In genomic region chr1:9866836-9867235, GRCh38 we compare ENCODE assay signal across 14 cellular contexts. TPM values are rescaled to one million over a fixed set of nuclear protein-coding genes. Genes with fewer than 3 reads are reported as not detected.
DNase-seq lines count a peak whose midpoint lies in the region; ATAC-seq and TF ChIP-seq lines count a peak whose summit lies in the region.
"Had no signal": no experiment of that assay in that cellular context is flagged by ENCODE, and none has a peak within 500 bp of the region (broad histone marks: within the 10 kb centered on the region; RNA-seq: fewer than 3 reads in every experiment).

No MANE protein-coding gene starts in this region.

- no peak overlapping the region for H2BK120ac ChIP-seq in neuronal stem cell (ENCODE audit: low read depth, low read length)

- H3K79me1 ChIP-seq in neuronal stem cell (ENCODE audit: low read depth, low read length) = peaks cover 2% of the 10 kb centered on the region

- peaks cover 3% of the 10 kb centered on the region for H3K4me1 Mint-ChIP-seq in activated naive CD4-positive, alpha-beta T cell treated with anti-CD3 and anti-CD28 coated beads, Interleukin-2, amount 50 U/mL, for 24 hours

- no peak overlapping the region for H3K27ac ChIP-seq in Panc1 (ENCODE audit: low read length)
- H3K27ac ChIP-seq in neuronal stem cell (replicated peaks; ENCODE audit: low read length) = no peak overlapping the region
- H3K27ac ChIP-seq: KMS-11, SJSA1 had no signal

- no peak overlapping the region for H3K18ac ChIP-seq in neuronal stem cell (ENCODE audit: low read length)

- no peak overlapping the region for H2AFZ ChIP-seq in neuronal stem cell (ENCODE audit: low read length)
- H2AFZ ChIP-seq: GM23338 had no signal

- POLR2A ChIA-PET in Panc1 (lab: Charles Lee) = no interaction called here

- no peak for TF ChIP-seq CTCF in Panc1 (IDR thresholded peaks at IDR 0.05)

- no peak overlapping the region for H3K14ac ChIP-seq in neuronal stem cell (ENCODE audit: low read length)

- H3K9me3 ChIP-seq in Panc1 (ENCODE audit: control insufficient read depth, insufficient read depth, low read depth, low read length) = no peaks in the 10 kb centered on the region
- no peaks in the 10 kb centered on the region for H3K9me3 ChIP-seq in neuronal stem cell (replicated peaks in 1 of 2; ENCODE audit: control insufficient read depth in 2 of 2, insufficient read depth in 1 of 2, low read depth in 1 of 2, low read length in 2 of 2)
- H3K9me3 ChIP-seq: A549, SJSA1 had no signal

- H2BK12ac ChIP-seq in neuronal stem cell (ENCODE audit: low read length) = no peak overlapping the region

- H3K9ac ChIP-seq in neuronal stem cell (ENCODE audit: low read depth, low read length, poor library complexity) = peak overlapping the region; percentile 51
- H3K9ac ChIP-seq: KMS-11 had no signal

- H3K4me3 ChIP-seq in Panc1 (ENCODE audit: low read depth in 2 of 2, low read length in 2 of 2) (no peak overlapping the region), neuronal stem cell (ENCODE audit: low read length in 2 of 2) (peak overlapping the region in 1 of 2 donors; percentile 4)
- H3K4me3 ChIP-seq: A549, GM23338, SJSA1 had no signal

- H3K27me3 ChIP-seq in Panc1 (ENCODE audit: control insufficient read depth, insufficient read depth, low read length) (no peaks in the 10 kb centered on the region), neuronal stem cell (ENCODE audit: control insufficient read depth in 3 of 3, insufficient read depth in 3 of 3, low read depth in 1 of 3, low read length in 3 of 3) (no peaks in the 10 kb centered on the region)
- H3K27me3 ChIP-seq: SJSA1 had no signal

- H3K4me2 ChIP-seq in neuronal stem cell (ENCODE audit: insufficient read depth, low read length, poor library complexity, severe bottlenecking) = no peak overlapping the region
- H3K4me2 ChIP-seq: A549, GM23338, KMS-11 had no signal

- no peak overlapping the region for H3K4ac ChIP-seq in neuronal stem cell (ENCODE audit: low read length)

- intact Hi-C loops in Panc1 (cut with micrococcal nuclease; ENCODE audit: unreplicated experiment) = loop anchor here (1.0 to 5.0 kb wide), 2 partner anchors 83 to 240 kb away; no protein-coding TSS in a partner anchor

- H4K8ac ChIP-seq in neuronal stem cell (ENCODE audit: low read depth, low read length) = no peak overlapping the region

- peak overlapping the region; percentile 3 for H3K27ac Mint-ChIP-seq in activated naive CD4-positive, alpha-beta T cell treated with anti-CD3 and anti-CD28 coated beads, Interleukin-2, amount 50 U/mL, for 24 hours
- H3K27ac Mint-ChIP-seq in activated naive CD4-positive, alpha-beta T cell treated with anti-CD3 and anti-CD28 coated beads, Interleukin-2, amount 50 U/mL, for 72 hours = no peak overlapping the region
- H3K27ac Mint-ChIP-seq: CD4-positive, alpha-beta T cell had no signal

- H3K4me1 ChIP-seq in Panc1 (ENCODE audit: control insufficient read depth, insufficient read depth, low read length) = no peaks in the 10 kb centered on the region
- H3K4me1 ChIP-seq in neuronal stem cell (ENCODE audit: control insufficient read depth in 2 of 2, insufficient read depth in 1 of 2, low read depth in 1 of 2, low read length in 2 of 2) = peaks cover 0 to 2% of the 10 kb centered on the region in 2 donors
- H3K4me1 ChIP-seq: A549 had no signal

- H2AK5ac ChIP-seq in neuronal stem cell (ENCODE audit: low read depth, low read length) = peak overlapping the region; percentile 83

- no peaks in the 10 kb centered on the region for H3K27me3 Mint-ChIP-seq in activated naive CD4-positive, alpha-beta T cell treated with anti-CD3 and anti-CD28 coated beads, Interleukin-2, amount 50 U/mL, for 24 hours
- H3K27me3 Mint-ChIP-seq: CD4-positive, alpha-beta T cell had no signal

- no CpG with 5 or more reads among the region's 6 CpGs for WGBS in neuronal stem cell (ENCODE audit: extremely low coverage in 2 of 2, insufficient read length in 2 of 2, insufficient replicate concordance in 1 of 2), 2 donors

- no peak for ATAC-seq in activated naive CD4-positive, alpha-beta T cell treated with anti-CD3 and anti-CD28 coated beads, Interleukin-2, amount 50 U/mL, for 72 hours
- ATAC-seq in Panc1 (0 out of 2 replicates have a peak, but pooled peaks have one; percentile 37), HG03097 (IDR thresholded peaks at IDR 0.05; ENCODE audit: low FRiP score, unreplicated experiment) (no peak), HG02610 (IDR thresholded peaks at IDR 0.05; ENCODE audit: unreplicated experiment) (no peak), HG03196 (IDR thresholded peaks at IDR 0.05; ENCODE audit: unreplicated experiment) (no peak)

- DNase-seq in activated naive CD4-positive, alpha-beta T cell treated with anti-CD3 and anti-CD28 coated beads, Interleukin-2, amount 50 U/mL, for 72 hours (ENCODE audit: low spot score in 2 of 2) = no peak
- DNase-seq in Panc1 (ENCODE audit: low read depth, low spot score) (no peak), cerebellar cortex (ENCODE audit: low spot score) (peak; percentile 70), neuronal stem cell (ENCODE audit: low spot score) (no peak)
- DNase-seq: GF-D8 had no signal

- no TSS peak for BruUV-seq in Panc1 (replicated peaks; lab: Mats Ljungman, UMichigan)

- H4K91ac ChIP-seq in neuronal stem cell (ENCODE audit: low read depth, low read length, poor library complexity) = no peak overlapping the region

- H3K36me3 ChIP-seq in Panc1 (ENCODE audit: control insufficient read depth, insufficient read depth, low read length) (no peaks in the 10 kb centered on the region), neuronal stem cell (replicated peaks in 1 of 2; ENCODE audit: control insufficient read depth in 2 of 2, insufficient read depth in 2 of 2, low read length in 2 of 2) (peaks cover 34 to 35% of the 10 kb centered on the region in 2 donors)

- no peak overlapping the region for H3K4me3 Mint-ChIP-seq in activated naive CD4-positive, alpha-beta T cell treated with anti-CD3 and anti-CD28 coated beads, Interleukin-2, amount 50 U/mL, for 24 hours
- H3K4me3 Mint-ChIP-seq: CD4-positive, alpha-beta T cell; GM23338 had no signal

- no peak overlapping the region for H2BK15ac ChIP-seq in neuronal stem cell (ENCODE audit: low read length)

- H3K36me3 Mint-ChIP-seq in activated naive CD4-positive, alpha-beta T cell treated with anti-CD3 and anti-CD28 coated beads, Interleukin-2, amount 50 U/mL, for 24 hours = no peaks in the 10 kb centered on the region
- H3K36me3 Mint-ChIP-seq in activated naive CD4-positive, alpha-beta T cell treated with anti-CD3 and anti-CD28 coated beads, Interleukin-2, amount 50 U/mL, for 72 hours = no peaks in the 10 kb centered on the region

- no peak overlapping the region for H2BK5ac ChIP-seq in neuronal stem cell (ENCODE audit: low read length)

- in situ Hi-C loops in Panc1 (cut with HindIII; ENCODE audit: low pct_unique_long_range_greater_than_20kb, low sequenced_read_pairs) = no loop called here

- H3K23ac ChIP-seq in neuronal stem cell (ENCODE audit: low read depth, low read length, poor library complexity) = no peak overlapping the region

- H3K9me3 Mint-ChIP-seq in activated naive CD4-positive, alpha-beta T cell treated with anti-CD3 and anti-CD28 coated beads, Interleukin-2, amount 50 U/mL, for 24 hours = no peaks in the 10 kb centered on the region
- no peaks in the 10 kb centered on the region for H3K9me3 Mint-ChIP-seq in activated naive CD4-positive, alpha-beta T cell treated with anti-CD3 and anti-CD28 coated beads, Interleukin-2, amount 50 U/mL, for 72 hours
- H3K9me3 Mint-ChIP-seq: CD4-positive, alpha-beta T cell; GM23338 had no signal

- CTCF ChIA-PET in Panc1 (lab: Charles Lee) = no interaction called here

RNA-seq across cellular contexts. Expression of gene CLSTN1, which starts 43.1 kb away (rescaled TPM):
- 10 to 100 TPM; 15.6 to 43.3 TPM for total RNA-seq in activated naive CD4-positive, alpha-beta T cell treated with anti-CD3 and anti-CD28 coated beads, Interleukin-2, amount 50 U/mL, for 72 hours
- total RNA-seq in Panc1 (2021; ENCODE audit: unreplicated experiment) = 143 TPM
- polyA plus RNA-seq in Panc1 (2012; ENCODE audit: insufficient read length) = 184 TPM
- 114 TPM for polyA plus RNA-seq in neuronal stem cell (2013, experiment 1 of 2)
- 114 TPM for polyA plus RNA-seq in neuronal stem cell (2013, experiment 2 of 2)

RNA-seq across cellular contexts. Expression of gene CTNNBIP1, which starts 43.2 kb away (rescaled TPM):
- 10 to 100 TPM; 14.5 to 14.6 TPM for total RNA-seq in activated naive CD4-positive, alpha-beta T cell treated with anti-CD3 and anti-CD28 coated beads, Interleukin-2, amount 50 U/mL, for 72 hours
- total RNA-seq in Panc1 (2021; ENCODE audit: unreplicated experiment) = 36.9 TPM
- polyA plus RNA-seq in Panc1 (2012; ENCODE audit: insufficient read length) = 66.7 TPM
- 123 TPM for polyA plus RNA-seq in neuronal stem cell (2013, experiment 1 of 2)
- 121 TPM for polyA plus RNA-seq in neuronal stem cell (2013, experiment 2 of 2)
